8 cellular contexts compared by ENCODE assay signal in genomic region chr20:62303327-62304226, GRCh38. TPM values are rescaled to one million over a fixed set of nuclear protein-coding genes. Genes with fewer than 3 reads are reported as not detected.
A peak's percentile ranks its signal among the peaks of the same experiment; 100 is the strongest.
DNase-seq lines count a peak whose midpoint lies in the region; FAIRE-seq and TF ChIP-seq lines count a peak whose summit lies in the region.

No MANE protein-coding gene starts in this region.

- no peaks in the 10 kb centered on the region for H3K27me3 Mint-ChIP-seq in stimulated activated naive CD8-positive, alpha-beta T cell treated with anti-CD3 and anti-CD28 coated beads, Interleukin-15, Interleukin-2, amounts not matched to agents 100 ng/mL and 50 ng/mL, for 24 hours

- H3K27me3 ChIP-seq in keratinocyte (ENCODE audit: control insufficient read depth, extremely low read depth, insufficient read depth, low read length), result no peaks in the 10 kb centered on the region

- H3K27ac ChIP-seq in keratinocyte (ENCODE audit: control insufficient read depth, insufficient read depth, low read length), result peak overlapping the region; percentile 60

- peaks cover 25% of the 10 kb centered on the region for H3K36me3 Mint-ChIP-seq in stimulated activated naive CD8-positive, alpha-beta T cell treated with anti-CD3 and anti-CD28 coated beads, Interleukin-15, Interleukin-2, amounts not matched to agents 100 ng/mL and 50 ng/mL, for 24 hours (ENCODE audit: low read depth)

- peaks cover 26 to 41% of the 10 kb centered on the region in 2 experiments for H3K36me3 ChIP-seq in keratinocyte (ENCODE audit: control insufficient read depth in 2 of 2, extremely low read depth in 1 of 2, insufficient read depth in 2 of 2, low read length in 2 of 2)

- H3K9me3 Mint-ChIP-seq in stimulated activated naive CD8-positive, alpha-beta T cell treated with anti-CD3 and anti-CD28 coated beads, Interleukin-15, Interleukin-2, amounts not matched to agents 100 ng/mL and 50 ng/mL, for 24 hours, result no peaks in the 10 kb centered on the region

- peaks cover 50% of the 10 kb centered on the region for H4K20me1 ChIP-seq in keratinocyte (ENCODE audit: control insufficient read depth, extremely low read depth, insufficient read depth, low read length)

- peak overlapping the region; percentile 86 for H3K27ac Mint-ChIP-seq in stimulated activated naive CD8-positive, alpha-beta T cell treated with anti-CD3 and anti-CD28 coated beads, Interleukin-15, Interleukin-2, amounts not matched to agents 100 ng/mL and 50 ng/mL, for 24 hours

- peak overlapping the region; percentile 92 for H3K4me2 ChIP-seq in keratinocyte (ENCODE audit: control insufficient read depth, extremely low read depth, insufficient read depth, low read depth, low read length)

- H3K9me1 ChIP-seq in keratinocyte (ENCODE audit: control insufficient read depth, extremely low read depth, insufficient read depth, low read length), result no peaks in the 10 kb centered on the region

- H3K4me1 Mint-ChIP-seq in stimulated activated naive CD8-positive, alpha-beta T cell treated with anti-CD3 and anti-CD28 coated beads, Interleukin-15, Interleukin-2, amounts not matched to agents 100 ng/mL and 50 ng/mL, for 24 hours (ENCODE audit: low read depth), result peaks cover 23% of the 10 kb centered on the region

- H3K4me3 ChIP-seq in astrocyte of the cerebellum (ENCODE audit: low read depth, low read length) (peak overlapping the region; percentile 70), keratinocyte (ENCODE audit: control insufficient read depth in 2 of 3, extremely low read depth in 1 of 3, insufficient read depth in 2 of 3, low read depth in 1 of 3, low read length in 3 of 3) (peak overlapping the region; percentile 59 to 84 (median 77))

- peak overlapping the region; percentile 84 for H3K9ac ChIP-seq in keratinocyte (ENCODE audit: control insufficient read depth, extremely low read depth, insufficient read depth, low read length)

- DNase-seq in 8988T, result peak; percentile 46
- peak; percentile 65 for DNase-seq in GM13977 (ENCODE audit: low spot score)
- peak; percentile 9 for DNase-seq in LHCN-M2 (ENCODE audit: low read depth)
- no peak for DNase-seq in astrocyte of the cerebellum (ENCODE audit: low read depth)
- no peak for DNase-seq in keratinocyte (ENCODE audit: low read depth, low spot score)
- DNase-seq in NCI-H2196 treated with DMSO at 0.1 percent for 48 hours (lab: John Stamatoyannopoulos, UW; ENCODE audit: unreplicated experiment), result no peak
- DNase-seq in NCI-H1436 treated with DMSO at 0.1 percent for 48 hours (lab: John Stamatoyannopoulos, UW), result no peak

- dilution Hi-C loops in keratinocyte (cut with MboI; ENCODE audit: extremely low pct_ligation_motif_present, low sequenced_read_pairs), result no loop called here

- no peaks in the 10 kb centered on the region for H3K9me3 ChIP-seq in keratinocyte (ENCODE audit: control insufficient read depth, low read depth, low read length)

- no peak for TF ChIP-seq CTCF in GM13977 (IDR thresholded peaks at IDR 0.05; ENCODE audit: extremely low read depth, insufficient read depth, missing control alignments)
- TF ChIP-seq CTCF in astrocyte of the cerebellum (IDR thresholded peaks at IDR 0.05; ENCODE audit: low read depth, low read length, missing control alignments), result no peak
- TF ChIP-seq CTCF in keratinocyte (optimal IDR thresholded peaks at IDR 0.05 in 1 of 3, IDR thresholded peaks at IDR 0.05 in 1 of 3, conservative IDR thresholded peaks at IDR 0.05 in 1 of 3; ENCODE audit: extremely low read depth in 1 of 3, insufficient read depth in 2 of 3, low read length in 3 of 3), result no peak

- H2AFZ ChIP-seq in keratinocyte (ENCODE audit: control insufficient read depth, low read length), result no peak overlapping the region

- peaks cover 35% of the 10 kb centered on the region for H3K4me1 ChIP-seq in keratinocyte (ENCODE audit: control insufficient read depth, extremely low read depth, insufficient read depth, low read length)

- no peak for FAIRE-seq in keratinocyte (lab: Jason Lieb, UNC)

- in situ Hi-C loops in GM13977 (cut with MboI; ENCODE audit: low pct_unique_long_range_greater_than_20kb, low sequenced_read_pairs, unreplicated experiment), result no loop called here
- in situ Hi-C loops in astrocyte of the cerebellum (cut with HindIII; ENCODE audit: low sequenced_read_pairs), result no loop called here

- H3K4me3 Mint-ChIP-seq in stimulated activated naive CD8-positive, alpha-beta T cell treated with anti-CD3 and anti-CD28 coated beads, Interleukin-15, Interleukin-2, amounts not matched to agents 100 ng/mL and 50 ng/mL, for 24 hours, result peak overlapping the region; percentile 95

- peaks cover 49% of the 10 kb centered on the region for H3K79me2 ChIP-seq in keratinocyte (ENCODE audit: control insufficient read depth, insufficient read depth, low read length)

RNA-seq across cellular contexts. Expression of gene ADRM1, which starts 0.8 kb away (rescaled TPM):
- total RNA-seq in LHCN-M2 (2014; rRNA removed), result 204 and 234 TPM in 2 replicates
- polyA plus RNA-seq in LHCN-M2 (2012), result 159 TPM
- polyA plus RNA-seq in keratinocyte, result 89.8 to 109 TPM (median 91.4 TPM) in 3 replicates
- polyA plus RNA-seq in keratinocyte (2011; ENCODE audit: low read depth), result 76.7 TPM
- 44.3 and 119 TPM in 2 replicates for polyA plus RNA-seq in keratinocyte (2011; cell fraction: cytosol; rRNA removed)
- polyA plus RNA-seq in keratinocyte (2011; cell fraction: nucleus; rRNA removed), result 54.7 and 70.3 TPM in 2 replicates
- 68.7 and 160 TPM in 2 replicates for polyA plus RNA-seq in keratinocyte (2012; ENCODE audit: low replicate concordance)
- polyA minus RNA-seq in keratinocyte, result 42.9 to 58.8 TPM (median 51.9 TPM) in 3 replicates
- 135 TPM for polyA minus RNA-seq in keratinocyte (2011; cell fraction: cytosol; rRNA and poly(A)+ RNA removed)
- 43.1 and 52.3 TPM in 2 replicates for polyA minus RNA-seq in keratinocyte (2011; cell fraction: nucleus; rRNA and poly(A)+ RNA removed)

Comparison
In these comparisons a context has a peak if more than half of its experiments do, and no peak if none do; other contexts are left out.
1. DNase-seq: peak in 8988T (single experiment), GM13977 (single experiment) and LHCN-M2 (single experiment); none in astrocyte of the cerebellum (single experiment), keratinocyte (single experiment), NCI-H2196 treated with DMSO at 0.1 percent for 48 hours (single experiment) and NCI-H1436 treated with DMSO at 0.1 percent for 48 hours (single experiment).